In genomic region chr17:56761387-56761786, GRCh38 we compare ENCODE assay signal across 19 cellular contexts.
DNase-seq lines count a peak whose midpoint lies in the region; ATAC-seq lines count a peak whose summit lies in the region.
"Had no signal": no experiment of that assay in that cellular context is flagged by ENCODE, and none has a peak within 500 bp of the region (broad histone marks: within the 10 kb centered on the region; RNA-seq: fewer than 3 reads in every experiment).

No MANE protein-coding gene starts in this region.

- no peak overlapping the region for H3K4me3 Mint-ChIP-seq in activated CD4-positive, alpha-beta T cell treated with anti-CD3 and anti-CD28 coated beads for 36 hours
- no peak overlapping the region for H3K4me3 Mint-ChIP-seq in activated CD4-positive, alpha-beta T cell treated with anti-CD3 and anti-CD28 coated beads, Interleukin-2, amount 10 ng/mL, durations not matched to agents 7 days and 5 days
- H3K4me3 Mint-ChIP-seq: CD8-positive, alpha-beta T cell had no signal

- intact Hi-C loops in activated CD4-positive, alpha-beta T cell treated with anti-CD3 and anti-CD28 coated beads for 36 hours (cut with DNase I, micrococcal nuclease) = loop anchor here in 1 of 2 experiments (10.0 kb wide), 1 partner anchor 467 kb away; no protein-coding TSS in a partner anchor

- no peaks in the 10 kb centered on the region for H3K36me3 Mint-ChIP-seq in activated CD4-positive, alpha-beta T cell treated with anti-CD3 and anti-CD28 coated beads for 36 hours (ENCODE audit: low read depth)
- no peaks in the 10 kb centered on the region for H3K36me3 Mint-ChIP-seq in activated CD4-positive, alpha-beta T cell treated with anti-CD3 and anti-CD28 coated beads, Interleukin-2, amount 10 ng/mL, durations not matched to agents 7 days and 5 days (ENCODE audit: low read depth)
- H3K36me3 Mint-ChIP-seq: CD8-positive, alpha-beta T cell had no signal

- H3K9me3 Mint-ChIP-seq in activated CD4-positive, alpha-beta T cell treated with anti-CD3 and anti-CD28 coated beads for 36 hours (ENCODE audit: low read depth) = no peaks in the 10 kb centered on the region
- H3K9me3 Mint-ChIP-seq in activated CD4-positive, alpha-beta T cell treated with anti-CD3 and anti-CD28 coated beads, Interleukin-2, amount 10 ng/mL, durations not matched to agents 7 days and 5 days = peaks cover 3% of the 10 kb centered on the region
- H3K9me3 Mint-ChIP-seq: CD8-positive, alpha-beta T cell had no signal

- no peak overlapping the region for H3K27ac Mint-ChIP-seq in activated CD4-positive, alpha-beta T cell treated with anti-CD3 and anti-CD28 coated beads for 36 hours
- no peak overlapping the region for H3K27ac Mint-ChIP-seq in activated CD4-positive, alpha-beta T cell treated with anti-CD3 and anti-CD28 coated beads, Interleukin-2, amount 10 ng/mL, durations not matched to agents 7 days and 5 days
- H3K27ac Mint-ChIP-seq: CD8-positive, alpha-beta T cell had no signal

- CTCF ChIA-PET in activated CD4-positive, alpha-beta T cell treated with anti-CD3 and anti-CD28 coated beads for 36 hours (lab: Charles Lee) = interaction anchor here (1.6 kb wide), 1 partner anchor 45 kb away, joined by 6 read pairs; no protein-coding TSS in a partner anchor
- CTCF ChIA-PET in activated CD4-positive, alpha-beta T cell treated with anti-CD3 and anti-CD28 coated beads, Interleukin-2, amount 10 ng/mL, durations not matched to agents 7 days and 5 days (lab: Charles Lee) = interaction anchor here (0.7 to 3.5 kb wide), 3 partner anchors 14 to 1590 kb away, joined by 4 to 16 read pairs (median 7); no protein-coding TSS in a partner anchor

- H3K27me3 Mint-ChIP-seq in activated CD4-positive, alpha-beta T cell treated with anti-CD3 and anti-CD28 coated beads for 36 hours = no peaks in the 10 kb centered on the region
- no peaks in the 10 kb centered on the region for H3K27me3 Mint-ChIP-seq in activated CD4-positive, alpha-beta T cell treated with anti-CD3 and anti-CD28 coated beads, Interleukin-2, amount 10 ng/mL, durations not matched to agents 7 days and 5 days

- POLR2A ChIA-PET in activated CD4-positive, alpha-beta T cell treated with anti-CD3 and anti-CD28 coated beads for 36 hours (lab: Charles Lee) = no interaction called here
- POLR2A ChIA-PET in activated CD4-positive, alpha-beta T cell treated with anti-CD3 and anti-CD28 coated beads, Interleukin-2, amount 10 ng/mL, durations not matched to agents 7 days and 5 days (lab: Charles Lee) = no interaction called here

- DNase-seq in activated CD4-positive, alpha-beta T cell treated with anti-CD3 and anti-CD28 coated beads for 36 hours = peak; percentile 41
- DNase-seq in activated CD4-positive, alpha-beta T cell treated with anti-CD3 and anti-CD28 coated beads, Interleukin-2, amount 10 ng/mL, durations not matched to agents 7 days and 5 days = no peak
- peak; percentile 35 for DNase-seq in stimulated activated CD4-positive, alpha-beta T cell treated with anti-CD3 and anti-CD28 coated beads, Interleukin-1b, Interleukin-23, amount 100 ng/mL, for 48 hours
- DNase-seq in stimulated activated CD4-positive, alpha-beta T cell treated with anti-CD3 and anti-CD28 coated beads, Interleukin-2, amount 100 ng/mL, for 48 hours = no peak
- DNase-seq in renal cortical epithelial cell (ENCODE audit: low read depth) = peak; percentile 42
- DNase-seq: 8988T; CD8-positive, alpha-beta T cell; Kasumi-1; MG63; NCI-H1436; NCI-H187 treated with DMSO at 0.1 percent for 48 hours; NCI-H2107; NCI-H446 treated with DMSO at 0.1 percent for 48 hours; NCI-H526 treated with DMSO at 0.1 percent for 48 hours; OCI-M1; SHP77 had no signal

- H3K4me1 Mint-ChIP-seq in activated CD4-positive, alpha-beta T cell treated with anti-CD3 and anti-CD28 coated beads for 36 hours = peaks cover 28% of the 10 kb centered on the region
- peaks cover 27% of the 10 kb centered on the region for H3K4me1 Mint-ChIP-seq in activated CD4-positive, alpha-beta T cell treated with anti-CD3 and anti-CD28 coated beads, Interleukin-2, amount 10 ng/mL, durations not matched to agents 7 days and 5 days

- peak; percentile 42 for ATAC-seq in activated CD4-positive, alpha-beta T cell treated with anti-CD3 and anti-CD28 coated beads for 36 hours
- ATAC-seq in esophagus mucosa = no peak
- ATAC-seq in GM19452 (IDR thresholded peaks at IDR 0.05; ENCODE audit: unreplicated experiment) = no peak
- no peak for ATAC-seq in HG03469 (IDR thresholded peaks at IDR 0.05; ENCODE audit: unreplicated experiment)
- ATAC-seq: CD8-positive, alpha-beta T cell had no signal

Comparison
In these comparisons a context has a peak if more than half of its experiments do, and no peak if none do; other contexts are left out.
1. DNase-seq: peak in activated CD4-positive, alpha-beta T cell treated with anti-CD3 and anti-CD28 coated beads for 36 hours (single experiment), stimulated activated CD4-positive, alpha-beta T cell treated with anti-CD3 and anti-CD28 coated beads, Interleukin-1b, Interleukin-23, amount 100 ng/mL, for 48 hours (single experiment) and renal cortical epithelial cell (single experiment); none in activated CD4-positive, alpha-beta T cell treated with anti-CD3 and anti-CD28 coated beads, Interleukin-2, amount 10 ng/mL, durations not matched to agents 7 days and 5 days (single experiment) and stimulated activated CD4-positive, alpha-beta T cell treated with anti-CD3 and anti-CD28 coated beads, Interleukin-2, amount 100 ng/mL, for 48 hours (0 of 2).